8 cellular contexts compared by ENCODE assay signal in the genomic region with DNA sequence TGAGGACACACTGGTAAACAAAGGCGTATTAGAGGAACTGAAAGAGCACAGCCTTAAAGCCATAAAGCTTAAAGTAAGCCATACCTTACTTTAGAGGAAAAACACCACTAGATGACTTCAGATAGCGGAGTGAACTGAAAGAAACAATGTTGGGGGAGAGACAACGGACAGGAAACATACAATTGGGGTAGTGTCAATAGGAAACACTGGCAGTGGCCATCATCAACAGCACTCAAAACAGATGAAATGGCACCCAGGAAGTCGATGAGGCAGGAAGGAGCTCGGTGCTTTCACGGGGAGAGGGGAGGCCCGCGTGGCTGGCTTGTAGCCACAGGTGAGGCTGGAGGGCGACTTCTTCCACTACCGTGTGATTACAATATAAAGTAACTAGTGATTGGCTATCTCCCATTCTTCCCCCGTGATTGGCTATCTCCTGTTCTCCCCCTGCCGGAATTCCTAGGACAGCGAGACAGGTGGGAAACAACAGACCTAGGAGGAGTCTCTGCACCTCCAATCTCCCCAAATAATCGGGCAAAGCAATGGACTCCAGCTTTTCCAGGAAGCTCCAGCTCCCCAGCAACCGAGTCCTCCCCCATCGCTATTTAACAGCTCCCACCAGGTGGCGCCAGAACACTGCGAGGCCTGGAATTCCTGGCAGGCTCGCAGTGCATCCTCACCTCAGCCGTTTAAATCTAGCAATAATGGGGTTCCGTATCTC. TPM values are rescaled to one million over a fixed set of nuclear protein-coding genes. Genes with fewer than 3 reads are reported as not detected.
DNase-seq lines count a peak whose midpoint lies in the region; ATAC-seq and TF ChIP-seq lines count a peak whose summit lies in the region.

No MANE protein-coding gene starts in this region.

- DNase-seq in GM12864 (ENCODE audit: low read depth) (peak; percentile 22), HFFc6 (peak; percentile 13), NCI-H1048 (lab: John Stamatoyannopoulos, UW) (peak; percentile 12), T-cell (peak; percentile 12 to 67 (median 46)), amniotic stem cell (lab: John Stamatoyannopoulos, UW) (peak; percentile 37), hepatic stellate cell (ENCODE audit: low spot score) (peak; percentile 74), retinal pigment epithelial cell (ENCODE audit: low read depth) (no peak), GOT3 (lab: John Stamatoyannopoulos, UW) (no peak)

- H3K9me3 Mint-ChIP-seq in HFFc6 (peaks cover 8% of the 10 kb centered on the region), T-cell (peaks cover 0 to 6% (median 0%) of the 10 kb centered on the region in 3 donors)

- no peaks in the 10 kb centered on the region for H3K36me3 Mint-ChIP-seq in HFFc6 (ENCODE audit: low read depth)
- no peaks in the 10 kb centered on the region for H3K36me3 Mint-ChIP-seq in T-cell

- ATAC-seq in T-cell (replicated peaks in 1 of 4): peak; percentile 53 to 92 (median 80)

- CTCF ChIA-PET in T-cell (lab: Charles Lee): interaction anchor here (0.5 to 2.5 kb wide), 17 partner anchors 9 to 1264 kb away, joined by 3 to 16 read pairs (median 4); no protein-coding TSS in a partner anchor

- POLR2A ChIA-PET in T-cell (lab: Charles Lee): interaction anchor here in 1 of 2 donors (1.1 kb wide), 1 partner anchor 1239 kb away, joined by 3 read pairs; no protein-coding TSS in a partner anchor

- no peaks in the 10 kb centered on the region; the same call in 1 of the 2 replicates for H3K27me3 Mint-ChIP-seq in HFFc6 (ENCODE audit: insufficient read depth)
- H3K27me3 Mint-ChIP-seq in T-cell: no peaks in the 10 kb centered on the region

- H3K27ac Mint-ChIP-seq in HFFc6: no peak overlapping the region
- H3K27ac Mint-ChIP-seq in T-cell: peak overlapping the region; percentile 56 to 63

- H3K4me3 Mint-ChIP-seq in HFFc6 (no peak overlapping the region), T-cell (peak overlapping the region; percentile 74 to 80 (median 75))

- TF ChIP-seq CTCF in GM12864 (IDR thresholded peaks at IDR 0.05; ENCODE audit: low read depth, low read length, missing control alignments): peak; percentile 95
- TF ChIP-seq CTCF in HFFc6 (IDR thresholded peaks at IDR 0.05): peak; percentile 77
- peak; percentile 92 for TF ChIP-seq CTCF in retinal pigment epithelial cell (conservative IDR thresholded peaks at IDR 0.05; ENCODE audit: low read depth, low read length)

- H3K4me1 Mint-ChIP-seq in HFFc6 (ENCODE audit: low read depth) (no peaks in the 10 kb centered on the region), T-cell (peaks cover 20 to 27% (median 27%) of the 10 kb centered on the region in 3 donors)

- H3K4me3 ChIP-seq in GM12864 (ENCODE audit: low read depth, low read length) (peak overlapping the region; percentile 51), retinal pigment epithelial cell (ENCODE audit: low read length) (peak overlapping the region; percentile 54)

RNA-seq across cellular contexts. Expression of a gene that starts 2.4 kb away (rescaled TPM):
- total RNA-seq in HFFc6 (2021; fragmentation: NEBNext Ultra II Directional; extraction: Animal tissue kit (Norgen Biotek cat#: 25700)): not detected
- total RNA-seq in T-cell: not detected

RNA-seq across cellular contexts. Expression of a gene that starts 19.7 kb away (rescaled TPM):
- total RNA-seq in HFFc6 (2021; fragmentation: NEBNext Ultra II Directional; extraction: Animal tissue kit (Norgen Biotek cat#: 25700)): under 1 TPM in 5 of 6 experiments, not detected in 1; 0.03 to 0.07 (median 0.05) TPM
- total RNA-seq in T-cell: under 1 TPM; 0.03 to 0.20 (median 0.13) TPM

RNA-seq across cellular contexts. Expression of a gene that starts 29.2 kb away (rescaled TPM):
- not detected for total RNA-seq in HFFc6 (2021; fragmentation: NEBNext Ultra II Directional; extraction: Animal tissue kit (Norgen Biotek cat#: 25700))
- not detected for total RNA-seq in T-cell

RNA-seq across cellular contexts. Expression of a gene that starts 59.8 kb away (rescaled TPM):
- total RNA-seq in HFFc6 (2021; fragmentation: NEBNext Ultra II Directional; extraction: Animal tissue kit (Norgen Biotek cat#: 25700)): not detected
- total RNA-seq in T-cell: not detected

Comparison
In these comparisons a context has a peak if more than half of its experiments do, and no peak if none do; other contexts are left out.
1. DNase-seq: peak in GM12864 (single experiment), HFFc6 (single experiment), NCI-H1048 (single experiment), T-cell (34 of 34), amniotic stem cell (single experiment) and hepatic stellate cell (single experiment); none in retinal pigment epithelial cell (single experiment) and GOT3 (single experiment).
2. Peak in every context shown above with its lines, with median percentiles within 50 percentile points of each other: CTCF ChIP-seq.